Comparison of ENCODE assay signal across 10 cellular contexts in the genomic region with DNA sequence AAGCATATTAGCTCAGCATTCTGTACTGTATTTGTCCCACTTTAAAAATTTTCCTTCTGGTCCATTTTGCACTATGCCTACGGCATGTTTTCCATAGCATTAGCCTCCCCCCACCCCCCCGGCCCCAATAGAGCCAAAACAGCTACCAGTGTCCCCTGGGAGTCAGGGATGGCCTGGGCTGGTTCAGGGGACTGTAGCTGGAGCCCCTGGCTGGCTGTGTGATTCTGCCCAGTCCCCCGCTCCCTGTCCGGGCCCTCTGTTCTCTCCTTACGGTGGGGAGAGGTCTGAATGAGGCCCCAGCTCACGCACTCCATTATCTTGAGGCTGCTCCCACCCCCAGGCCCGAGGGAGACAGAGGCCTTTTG.
DNase-seq lines count a peak whose midpoint lies in the region; ATAC-seq and TF ChIP-seq lines count a peak whose summit lies in the region.
"Had no signal": no experiment of that assay in that cellular context is flagged by ENCODE, and none has a peak within 500 bp of the region (broad histone marks: within the 10 kb centered on the region; RNA-seq: fewer than 3 reads in every experiment).

No MANE protein-coding gene starts in this region.

- H3K4me1 ChIP-seq in ACC112 (ENCODE audit: control insufficient read depth, insufficient read depth, low read length, unreplicated experiment) (peaks cover 25% of the 10 kb centered on the region), osteoblast (ENCODE audit: insufficient read depth, low read length) (peaks cover 18% of the 10 kb centered on the region)

- H2AFZ ChIP-seq in ACC112 (ENCODE audit: low read length, unreplicated experiment): peak overlapping the region; percentile 64
- peak overlapping the region; percentile 99 for H2AFZ ChIP-seq in osteoblast (ENCODE audit: low read length)

- POLR2A ChIA-PET in WTC11 (lab: Charles Lee): interaction anchor here (0.6 to 1.7 kb wide), 5 partner anchors 12 to 153 kb away, joined by 3 to 6 read pairs (median 4); no protein-coding TSS in a partner anchor

- H3K4me3 ChIP-seq in ACC112 (ENCODE audit: low read depth, low read length) (peak overlapping the region; percentile 70), osteoblast (ENCODE audit: insufficient read depth, low read length) (peak overlapping the region; percentile 73)

- H3K27me3 ChIP-seq in ACC112 (ENCODE audit: insufficient read depth, low read length): 0 out of 2 replicates have a peak, but pooled peaks cover 7% of the 10 kb centered on the region
- H3K27me3 ChIP-seq in osteoblast (ENCODE audit: insufficient read depth, low read length): peaks cover 19% of the 10 kb centered on the region

- H3K4me1 Mint-ChIP-seq in WTC11 (peaks cover 31% of the 10 kb centered on the region), glutamatergic neuron (ENCODE audit: low read depth, unreplicated experiment) (peaks cover 19% of the 10 kb centered on the region)

- DNase-seq in WTC11 (ENCODE audit: low spot score) (no peak), glutamatergic neuron (no peak), osteoblast (ENCODE audit: insufficient read length, low spot score, missing footprints) (peak; percentile 63), cerebellum (ENCODE audit: low spot score) (no peak)
- DNase-seq: stimulated activated naive CD4-positive, alpha-beta T cell had no signal

- no peak overlapping the region for H3K27ac ChIP-seq in ACC112 (ENCODE audit: low read depth, low read length)
- H3K27ac ChIP-seq in osteoblast (ENCODE audit: low read depth, low read length): no peak overlapping the region

- H3K9me3 Mint-ChIP-seq in WTC11 (no peaks in the 10 kb centered on the region), glutamatergic neuron (ENCODE audit: unreplicated experiment) (peaks cover 9% of the 10 kb centered on the region)
- H3K9me3 Mint-ChIP-seq: activated T-helper 2 cell treated with anti-CD3 and anti-CD28 coated beads, Interferon-gamma antibody, Interleukin-2, Interleukin-4, amounts not matched to agents 10 μg/mL and 5 μg/mL and 100 μg/mL, durations not matched to agents 14 hours and 24 hours and 36 hours had no signal

- TF ChIP-seq CTCF in WTC11 (IDR thresholded peaks at IDR 0.05): no peak
- TF ChIP-seq CTCF in glutamatergic neuron (IDR thresholded peaks at IDR 0.05; ENCODE audit: partially characterized antibody, unreplicated experiment): no peak
- no peak for TF ChIP-seq CTCF in osteoblast (IDR thresholded peaks at IDR 0.05; ENCODE audit: extremely low read depth, low read depth, low read length)

- H3K79me2 ChIP-seq in ACC112 (ENCODE audit: control insufficient read depth, insufficient read depth, low read length, unreplicated experiment): no peaks in the 10 kb centered on the region
- no peaks in the 10 kb centered on the region for H3K79me2 ChIP-seq in osteoblast (ENCODE audit: insufficient read depth, low read length)

- H3K4me2 ChIP-seq in osteoblast (ENCODE audit: insufficient read depth, low read length): peak overlapping the region; percentile 91

- H3K4me3 Mint-ChIP-seq in WTC11 (peak overlapping the region; percentile 68), glutamatergic neuron (ENCODE audit: unreplicated experiment) (peak overlapping the region; percentile 71)

- H3K36me3 ChIP-seq in ACC112 (ENCODE audit: insufficient read depth, low read length) (no peaks in the 10 kb centered on the region), osteoblast (ENCODE audit: insufficient read depth, low read length) (no peaks in the 10 kb centered on the region)

- H3K36me3 Mint-ChIP-seq in WTC11: no peaks in the 10 kb centered on the region
- no peaks in the 10 kb centered on the region for H3K36me3 Mint-ChIP-seq in glutamatergic neuron (ENCODE audit: unreplicated experiment)

- H3K27me3 Mint-ChIP-seq in WTC11 (ENCODE audit: low read depth) (peaks cover 46% of the 10 kb centered on the region), glutamatergic neuron (ENCODE audit: unreplicated experiment) (peaks cover 5% of the 10 kb centered on the region)

- H3K9me3 ChIP-seq in osteoblast (ENCODE audit: low read depth, low read length): no peaks in the 10 kb centered on the region

- H3K27ac Mint-ChIP-seq in WTC11 (no peak overlapping the region), glutamatergic neuron (ENCODE audit: unreplicated experiment) (no peak overlapping the region)
- H3K27ac Mint-ChIP-seq: activated T-helper 2 cell treated with anti-CD3 and anti-CD28 coated beads, Interferon-gamma antibody, Interleukin-2, Interleukin-4, amounts not matched to agents 10 μg/mL and 5 μg/mL and 100 μg/mL, durations not matched to agents 14 hours and 24 hours and 36 hours had no signal

- no peaks in the 10 kb centered on the region for H4K20me1 ChIP-seq in osteoblast (ENCODE audit: insufficient read depth, low read length)

- CTCF ChIA-PET in WTC11 (lab: Charles Lee): interaction anchor here (0.5 to 1.5 kb wide), 13 partner anchors 13 to 545 kb away, joined by 3 to 8 read pairs (median 3); no protein-coding TSS in a partner anchor

- ATAC-seq in WTC11: no peak
- no peak for ATAC-seq in HG02970 (IDR thresholded peaks at IDR 0.05; ENCODE audit: low FRiP score, unreplicated experiment)
- no peak for ATAC-seq in HG03439 (IDR thresholded peaks at IDR 0.05; ENCODE audit: unreplicated experiment)
- ATAC-seq in GM19395 (IDR thresholded peaks at IDR 0.05; ENCODE audit: unreplicated experiment): no peak

TF ChIP-seq in WTC11, 78 proteins besides CTCF, POLR2A, EP300 and RAD21:
- TF ChIP-seq ZNF219 (CRISPR knock-in tag; IDR thresholded peaks at IDR 0.05; ENCODE audit: borderline replicate concordance) (no peak), GABPB1 (CRISPR knock-in tag; IDR thresholded peaks at IDR 0.05) (no peak), TEAD1 (CRISPR knock-in tag; IDR thresholded peaks at IDR 0.05) (no peak), JUN (CRISPR knock-in tag; IDR thresholded peaks at IDR 0.05) (no peak)
- TF ChIP-seq, protein P1, sequence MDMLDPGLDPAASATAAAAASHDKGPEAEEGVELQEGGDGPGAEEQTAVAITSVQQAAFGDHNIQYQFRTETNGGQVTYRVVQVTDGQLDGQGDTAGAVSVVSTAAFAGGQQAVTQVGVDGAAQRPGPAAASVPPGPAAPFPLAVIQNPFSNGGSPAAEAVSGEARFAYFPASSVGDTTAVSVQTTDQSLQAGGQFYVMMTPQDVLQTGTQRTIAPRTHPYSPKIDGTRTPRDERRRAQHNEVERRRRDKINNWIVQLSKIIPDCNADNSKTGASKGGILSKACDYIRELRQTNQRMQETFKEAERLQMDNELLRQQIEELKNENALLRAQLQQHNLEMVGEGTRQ (CRISPR knock-in tag; IDR thresholded peaks at IDR 0.05): no peak
- TF ChIP-seq, protein P2, sequence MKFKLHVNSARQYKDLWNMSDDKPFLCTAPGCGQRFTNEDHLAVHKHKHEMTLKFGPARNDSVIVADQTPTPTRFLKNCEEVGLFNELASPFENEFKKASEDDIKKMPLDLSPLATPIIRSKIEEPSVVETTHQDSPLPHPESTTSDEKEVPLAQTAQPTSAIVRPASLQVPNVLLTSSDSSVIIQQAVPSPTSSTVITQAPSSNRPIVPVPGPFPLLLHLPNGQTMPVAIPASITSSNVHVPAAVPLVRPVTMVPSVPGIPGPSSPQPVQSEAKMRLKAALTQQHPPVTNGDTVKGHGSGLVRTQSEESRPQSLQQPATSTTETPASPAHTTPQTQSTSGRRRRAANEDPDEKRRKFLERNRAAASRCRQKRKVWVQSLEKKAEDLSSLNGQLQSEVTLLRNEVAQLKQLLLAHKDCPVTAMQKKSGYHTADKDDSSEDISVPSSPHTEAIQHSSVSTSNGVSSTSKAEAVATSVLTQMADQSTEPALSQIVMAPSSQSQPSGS (CRISPR knock-in tag; IDR thresholded peaks at IDR 0.05; ENCODE audit: borderline replicate concordance, low read depth): no peak
